ENCODE assay signal across 1 cellular context in genomic region chr17:7042507-7043194, GRCh38.
A peak's percentile ranks its signal among the peaks of the same experiment; 100 is the strongest.
TF ChIP-seq lines count a peak whose summit lies in the region.

No MANE protein-coding gene starts in this region.

TF ChIP-seq in WTC11, 78 proteins besides CTCF, POLR2A, EP300 and RAD21 (continued from another document):
- TF ChIP-seq, protein P1, sequence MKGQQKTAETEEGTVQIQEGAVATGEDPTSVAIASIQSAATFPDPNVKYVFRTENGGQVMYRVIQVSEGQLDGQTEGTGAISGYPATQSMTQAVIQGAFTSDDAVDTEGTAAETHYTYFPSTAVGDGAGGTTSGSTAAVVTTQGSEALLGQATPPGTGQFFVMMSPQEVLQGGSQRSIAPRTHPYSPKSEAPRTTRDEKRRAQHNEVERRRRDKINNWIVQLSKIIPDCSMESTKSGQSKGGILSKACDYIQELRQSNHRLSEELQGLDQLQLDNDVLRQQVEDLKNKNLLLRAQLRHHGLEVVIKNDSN (CRISPR knock-in tag; IDR thresholded peaks at IDR 0.05): no peak; the same call in 1 of the 2 replicates
- TF ChIP-seq ZNF317 (CRISPR knock-in tag; IDR thresholded peaks at IDR 0.05; ENCODE audit: borderline replicate concordance, low read depth): no peak
- TF ChIP-seq ZNF121 (CRISPR knock-in tag; IDR thresholded peaks at IDR 0.05): no peak
- peak; percentile 33; the same call in 1 of the 2 replicates for TF ChIP-seq TEAD1 (CRISPR knock-in tag; IDR thresholded peaks at IDR 0.05)
- TF ChIP-seq FOXP4 (CRISPR knock-in tag; IDR thresholded peaks at IDR 0.05): peak; percentile 15
- TF ChIP-seq GABPB1 (CRISPR knock-in tag; IDR thresholded peaks at IDR 0.05): no peak
- 0 out of 2 replicates have a peak, but pooled peaks have one; percentile 9 for TF ChIP-seq NFYB (CRISPR knock-in tag; conservative IDR thresholded peaks at IDR 0.05; ENCODE audit: low read depth)
- TF ChIP-seq USF2 (CRISPR knock-in tag; IDR thresholded peaks at IDR 0.05): peak; percentile 25; the same call in 1 of the 2 replicates
- no peak for TF ChIP-seq GRHL2 (CRISPR knock-in tag; IDR thresholded peaks at IDR 0.05; ENCODE audit: insufficient replicate concordance, severe bottlenecking)
- 0 out of 2 replicates have a peak, but pooled peaks have one; percentile 7 for TF ChIP-seq ZNF232 (CRISPR knock-in tag; IDR thresholded peaks at IDR 0.05)
- no peak for TF ChIP-seq ELF4 (CRISPR knock-in tag; IDR thresholded peaks at IDR 0.05; ENCODE audit: low read depth)
- no peak for TF ChIP-seq PRRX2 (CRISPR knock-in tag; IDR thresholded peaks at IDR 0.05)
- TF ChIP-seq ZNF281 (CRISPR knock-in tag; IDR thresholded peaks at IDR 0.05): 0 out of 2 replicates have a peak, but pooled peaks have one; percentile 23
- TF ChIP-seq, protein P2, sequence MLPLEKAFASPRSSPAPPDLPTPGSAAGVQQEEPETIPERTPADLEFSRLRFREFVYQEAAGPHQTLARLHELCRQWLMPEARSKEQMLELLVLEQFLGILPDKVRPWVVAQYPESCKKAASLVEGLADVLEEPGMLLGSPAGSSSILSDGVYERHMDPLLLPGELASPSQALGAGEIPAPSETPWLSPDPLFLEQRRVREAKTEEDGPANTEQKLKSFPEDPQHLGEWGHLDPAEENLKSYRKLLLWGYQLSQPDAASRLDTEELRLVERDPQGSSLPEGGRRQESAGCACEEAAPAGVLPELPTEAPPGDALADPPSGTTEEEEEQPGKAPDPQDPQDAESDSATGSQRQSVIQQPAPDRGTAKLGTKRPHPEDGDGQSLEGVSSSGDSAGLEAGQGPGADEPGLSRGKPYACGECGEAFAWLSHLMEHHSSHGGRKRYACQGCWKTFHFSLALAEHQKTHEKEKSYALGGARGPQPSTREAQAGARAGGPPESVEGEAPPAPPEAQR (CRISPR knock-in tag; IDR thresholded peaks at IDR 0.05): no peak
- TF ChIP-seq RELA (CRISPR knock-in tag; IDR thresholded peaks at IDR 0.05; ENCODE audit: borderline replicate concordance): no peak
- no peak for TF ChIP-seq ZNF671 (CRISPR knock-in tag; IDR thresholded peaks at IDR 0.05)
- TF ChIP-seq ESRRA (CRISPR knock-in tag; IDR thresholded peaks at IDR 0.05; ENCODE audit: borderline replicate concordance): no peak
- no peak for TF ChIP-seq FOXK1 (CRISPR knock-in tag; IDR thresholded peaks at IDR 0.05)
- TF ChIP-seq TEAD4 (CRISPR knock-in tag; IDR thresholded peaks at IDR 0.05): no peak
- TF ChIP-seq FOXP1 (CRISPR knock-in tag; IDR thresholded peaks at IDR 0.05; ENCODE audit: borderline replicate concordance): 0 out of 2 replicates have a peak, but pooled peaks have one; percentile 10
- TF ChIP-seq MAX (CRISPR knock-in tag; IDR thresholded peaks at IDR 0.05): peak; percentile 80
- TF ChIP-seq TP53 (CRISPR knock-in tag; IDR thresholded peaks at IDR 0.05): 0 out of 2 replicates have a peak, but pooled peaks have one; percentile 23
- peak; percentile 66; the same call in 1 of the 2 replicates for TF ChIP-seq CREB1 (CRISPR knock-in tag; IDR thresholded peaks at IDR 0.05)
- TF ChIP-seq SP1 (CRISPR knock-in tag; conservative IDR thresholded peaks at IDR 0.05): peak; percentile 77
